8 cellular contexts compared by ENCODE assay signal in genomic region chr1:27234054-27234882, GRCh38. TPM values are rescaled to one million over a fixed set of nuclear protein-coding genes. Genes with fewer than 3 reads are reported as not detected.
DNase-seq lines count a peak whose midpoint lies in the region; ATAC-seq and TF ChIP-seq lines count a peak whose summit lies in the region.

A gene with protein sequence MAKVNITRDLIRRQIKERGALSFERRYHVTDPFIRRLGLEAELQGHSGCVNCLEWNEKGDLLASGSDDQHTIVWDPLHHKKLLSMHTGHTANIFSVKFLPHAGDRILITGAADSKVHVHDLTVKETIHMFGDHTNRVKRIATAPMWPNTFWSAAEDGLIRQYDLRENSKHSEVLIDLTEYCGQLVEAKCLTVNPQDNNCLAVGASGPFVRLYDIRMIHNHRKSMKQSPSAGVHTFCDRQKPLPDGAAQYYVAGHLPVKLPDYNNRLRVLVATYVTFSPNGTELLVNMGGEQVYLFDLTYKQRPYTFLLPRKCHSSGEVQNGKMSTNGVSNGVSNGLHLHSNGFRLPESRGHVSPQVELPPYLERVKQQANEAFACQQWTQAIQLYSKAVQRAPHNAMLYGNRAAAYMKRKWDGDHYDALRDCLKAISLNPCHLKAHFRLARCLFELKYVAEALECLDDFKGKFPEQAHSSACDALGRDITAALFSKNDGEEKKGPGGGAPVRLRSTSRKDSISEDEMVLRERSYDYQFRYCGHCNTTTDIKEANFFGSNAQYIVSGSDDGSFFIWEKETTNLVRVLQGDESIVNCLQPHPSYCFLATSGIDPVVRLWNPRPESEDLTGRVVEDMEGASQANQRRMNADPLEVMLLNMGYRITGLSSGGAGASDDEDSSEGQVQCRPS (plus strand): TSS chr1:27234632. CDS start chr1:27261055, 26,423 bp downstream.

- POLR2A ChIA-PET in PC-9 (lab: Charles Lee; ENCODE audit: unreplicated experiment) = no interaction called here

- H3F3A ChIP-seq in PC-9 (ENCODE audit: insufficient read depth, low read depth) = 0 out of 2 replicates have a peak, but pooled peaks cover 3% of the 10 kb centered on the region

- H3K9me2 ChIP-seq in PC-9 (ENCODE audit: insufficient read depth) = no peaks in the 10 kb centered on the region

- peak within 1 kb of the TSS; percentile 87 for H3K4me2 ChIP-seq in PC-9

- no peaks in the 10 kb centered on the region for H3K36me3 ChIP-seq in PC-9 (ENCODE audit: low read depth)

- H3K27ac ChIP-seq in PC-9 (no peak within 1 kb of the TSS), epithelial cell of prostate (peak within 1 kb of the TSS; percentile 22)

- BruUV-seq in PC-9 (replicated peaks; lab: Mats Ljungman, UMichigan) = no TSS peak

- CTCF ChIA-PET in PC-9 (lab: Charles Lee) = interaction anchor here (0.7 kb wide), 2 partner anchors 233 to 802 kb away, joined by 3 read pairs; partner anchors contain the start of gene DHDDS

- intact Hi-C loops in PC-9 (cut with micrococcal nuclease; ENCODE audit: unreplicated experiment) = no loop called here

- peak within 1 kb of the TSS; percentile 82 for H2AFZ ChIP-seq in PC-9

- H3K4me1 ChIP-seq in PC-9 (replicated peaks; ENCODE audit: insufficient read depth) = peaks cover 9% of the 10 kb centered on the region; the same call in 1 of the 2 replicates

- ATAC-seq in GM21619 (IDR thresholded peaks at IDR 0.05; ENCODE audit: unreplicated experiment) = peak; percentile 82

- H3K9me3 ChIP-seq in PC-9 (ENCODE audit: insufficient read depth, low read depth) = no peaks in the 10 kb centered on the region

- TF ChIP-seq CTCF in PC-9 (conservative IDR thresholded peaks at IDR 0.05) = no peak

- no peaks in the 10 kb centered on the region for H4K20me1 ChIP-seq in PC-9 (ENCODE audit: insufficient read depth)

- H3K79me2 ChIP-seq in PC-9 (ENCODE audit: low read depth) = peaks cover 9% of the 10 kb centered on the region; the same call in 1 of the 2 replicates

- H3K4me3 ChIP-seq in Jurkat, Clone E6-1 (ENCODE audit: low read length) = peak within 1 kb of the TSS; percentile 74
- peak within 1 kb of the TSS; percentile 58 for H3K4me3 ChIP-seq in PC-9

- H3K27me3 ChIP-seq in PC-9 (ENCODE audit: insufficient read depth, low read depth) = no peaks in the 10 kb centered on the region

- DNase-seq in DMS153 (lab: John Stamatoyannopoulos, UW) (peak; percentile 98), PC-9 (peak; percentile 80 to 97), epithelial cell of prostate (ENCODE audit: low read depth, low spot score) (peak; percentile 74), mucosa of gallbladder (ENCODE audit: low spot score) (peak; percentile 97)
- peak; percentile 94 for DNase-seq in Jurkat, Clone E6-1 (ENCODE audit: low read depth, low spot score)
- DNase-seq in activated T-cell treated with anti-CD3 and anti-CD28 coated beads, Interleukin-2, amount 50 U/mL, for 1 hour = peak; percentile 99
- DNase-seq in stimulated activated CD8-positive, alpha-beta memory T cell treated with anti-CD3 and anti-CD28 coated beads, Interleukin-4, amount 100 ng/mL, for 4 hours (ENCODE audit: low read depth in 2 of 2, low spot score in 1 of 2) = peak; percentile 89 to 98

RNA-seq across cellular contexts. Expression of the gene that starts here (rescaled TPM):
- 18.6 TPM for polyA plus RNA-seq in Jurkat, Clone E6-1 (2012; ENCODE audit: insufficient read depth, insufficient read length)
- total RNA-seq in PC-9 (2021) (37.1 and 39.2 TPM in 2 replicates), mucosa of gallbladder (52.6 TPM)
